Comparison of ENCODE assay signal across 34 cellular contexts in the genomic region with DNA sequence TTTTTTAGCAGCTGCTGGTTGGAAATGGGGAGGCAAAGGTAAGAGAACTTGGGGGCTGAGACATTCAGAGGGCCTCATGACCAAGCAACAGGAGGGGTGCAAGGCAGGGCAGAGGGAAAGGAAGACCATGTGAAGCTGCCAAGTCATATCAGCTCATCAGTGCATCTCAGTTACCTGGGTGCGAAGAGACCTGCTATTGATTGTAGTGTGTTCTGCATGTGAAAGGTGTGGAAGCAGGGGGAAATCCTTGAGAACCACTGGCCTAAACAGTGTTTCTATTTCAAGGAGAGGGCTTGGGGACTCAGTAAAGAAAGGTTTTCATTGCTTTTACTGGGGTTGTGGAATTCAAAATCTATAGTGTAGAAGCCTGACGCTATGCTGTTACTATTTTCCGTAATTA. TPM values are rescaled to one million over a fixed set of nuclear protein-coding genes. Genes with fewer than 3 reads are reported as not detected.
A peak's percentile ranks its signal among the peaks of the same experiment; 100 is the strongest.
DNase-seq lines count a peak whose midpoint lies in the region; ATAC-seq, FAIRE-seq and TF ChIP-seq lines count a peak whose summit lies in the region.
"Had no signal": no experiment of that assay in that cellular context is flagged by ENCODE, and none has a peak within 500 bp of the region (broad histone marks: within the 10 kb centered on the region; RNA-seq: fewer than 3 reads in every experiment).

No MANE protein-coding gene starts in this region.

- no peaks in the 10 kb centered on the region for H3K79me1 ChIP-seq in H1 (ENCODE audit: low read depth, low read length)

- H3K4me1 Mint-ChIP-seq in GM23338 (peaks cover 13% of the 10 kb centered on the region; the same call in 2 of the 3 replicates), WTC11 (peaks cover 25% of the 10 kb centered on the region)
- H3K4me1 Mint-ChIP-seq: B cell; CD14-positive monocyte; CD4-positive, alpha-beta memory T cell; CD4-positive, CD25-positive, alpha-beta regulatory T cell; CD8-positive, alpha-beta memory T cell had no signal

- H3K27me3 ChIP-seq in GM23338 (ENCODE audit: insufficient read depth) (no peaks in the 10 kb centered on the region), H1 (replicated peaks in 1 of 4; ENCODE audit: control insufficient read depth in 3 of 4, extremely low read depth in 1 of 4, insufficient read depth in 3 of 4, low read length in 3 of 4) (no peaks in the 10 kb centered on the region), thyroid gland (no peaks in the 10 kb centered on the region)
- H3K27me3 ChIP-seq: BE2C had no signal

- TF ChIP-seq EP300 in H1 (IDR thresholded peaks at IDR 0.05; ENCODE audit: borderline replicate concordance in 1 of 2, low read depth in 2 of 2, low read length in 2 of 2), result no peak

- H3K9me3 ChIP-seq in H1 (ENCODE audit: insufficient read depth in 2 of 2, low read depth in 1 of 2, low read length in 1 of 2) (no peaks in the 10 kb centered on the region), thyroid gland (no peaks in the 10 kb centered on the region)
- H3K9me3 ChIP-seq: A549; BE2C; BLaER1; BLaER1 treated with 17β-estradiol and CSF1 and Interleukin-3, amounts not matched to agents 10 nM and 100 nM; Caco-2 had no signal

- H2BK15ac ChIP-seq in H1 (ENCODE audit: low read length), result no peak overlapping the region

- H3K56ac ChIP-seq in H1 (replicated peaks; ENCODE audit: insufficient read length, low read depth, low read length), result no peak overlapping the region

- H3K27ac ChIP-seq in GM23338 (ENCODE audit: low read depth) (no peak overlapping the region), H1 (ENCODE audit: low read depth, low read length) (no peak overlapping the region), thyroid gland (no peak overlapping the region)
- H3K27ac ChIP-seq: 22Rv1; A549; BLaER1; BLaER1 treated with 17β-estradiol and CSF1 and Interleukin-3, amounts not matched to agents 10 nM and 100 nM; C4-2B had no signal

- ATAC-seq in GM23338 (peak; percentile 51; the same call in 2 of the 3 replicates), WTC11 (peak; percentile 51)
- ATAC-seq: A549; CD8-positive, alpha-beta T cell had no signal

- H2BK120ac ChIP-seq in H1 (replicated peaks; ENCODE audit: low read depth, low read length), result no peak overlapping the region

- H4K8ac ChIP-seq in H1 (ENCODE audit: extremely low read depth, insufficient read depth, low read length), result no peak overlapping the region

- H3K79me2 ChIP-seq in GM23338 (replicated peaks; ENCODE audit: insufficient read depth) (no peaks in the 10 kb centered on the region), H1 (ENCODE audit: control insufficient read depth in 1 of 2, insufficient read depth in 2 of 2, low read length in 2 of 2) (no peaks in the 10 kb centered on the region)

- TF ChIP-seq CTCF in GM23338 (conservative IDR thresholded peaks at IDR 0.05; ENCODE audit: low read depth in 2 of 2) (no peak), WTC11 (IDR thresholded peaks at IDR 0.05) (no peak), H1 (IDR thresholded peaks at IDR 0.05; ENCODE audit: control extremely low read depth in 1 of 3, insufficient read depth in 1 of 3, low read depth in 1 of 3, low read length in 3 of 3) (no peak), thyroid gland (IDR thresholded peaks at IDR 0.05) (no peak)

- H3K9me2 ChIP-seq in GM23338 (ENCODE audit: insufficient read depth), result no peaks in the 10 kb centered on the region

- no peaks in the 10 kb centered on the region for H3K36me3 ChIP-seq in GM23338 (ENCODE audit: insufficient read depth)
- H3K36me3 ChIP-seq in H1 (ENCODE audit: control insufficient read depth in 2 of 4, insufficient read depth in 4 of 4, low read length in 3 of 4), result no peaks in the 10 kb centered on the region
- no peaks in the 10 kb centered on the region for H3K36me3 ChIP-seq in thyroid gland
- H3K36me3 ChIP-seq: BE2C; BLaER1; BLaER1 treated with 17β-estradiol and CSF1 and Interleukin-3, amounts not matched to agents 10 nM and 100 nM had no signal

- H3K4me2 ChIP-seq in GM23338, result no peak overlapping the region
- H3K4me2 ChIP-seq in H1 (ENCODE audit: insufficient read depth in 1 of 2, low read depth in 2 of 2, low read length in 2 of 2), result no peak overlapping the region
- H3K4me2 ChIP-seq: A549; BLaER1; BLaER1 treated with 17β-estradiol and CSF1 and Interleukin-3, amounts not matched to agents 10 nM and 100 nM had no signal

- no peak overlapping the region for H2BK5ac ChIP-seq in H1 (ENCODE audit: low read depth, low read length)

- DNase-seq in GM23338 (ENCODE audit: low spot score) (no peak), WTC11 (ENCODE audit: low spot score) (no peak), H1 (ENCODE audit: low read depth in 1 of 2, low spot score in 2 of 2) (no peak), GM12892 (ENCODE audit: insufficient read length) (no peak), COR-L47 (lab: John Stamatoyannopoulos, UW) (no peak), thyroid gland (no peak)
- DNase-seq: 8988T; ACHN; AML-193; BE2C; C1 segment of cervical spinal cord; Caco-2; Calu3; CD4-positive, alpha-beta memory T cell; CD4-positive, alpha-beta T cell; CD4-positive, CD25-positive, alpha-beta regulatory T cell; CD8-positive, alpha-beta memory T cell; CD8-positive, alpha-beta T cell; DMS 273 treated with DMSO at 0.1 percent for 48 hours; DMS153; DMS53; DMS79; DND-41; EL had no signal

- H3K14ac ChIP-seq in H1 (ENCODE audit: insufficient read length), result no peak overlapping the region

- H3K4me3 Mint-ChIP-seq in GM23338, result no peak overlapping the region
- H3K4me3 Mint-ChIP-seq in WTC11, result no peak overlapping the region
- H3K4me3 Mint-ChIP-seq: B cell; CD14-positive monocyte; CD4-positive, alpha-beta memory T cell; CD4-positive, alpha-beta T cell; CD4-positive, CD25-positive, alpha-beta regulatory T cell; CD8-positive, alpha-beta memory T cell; CD8-positive, alpha-beta T cell had no signal

- H3K4me3 ChIP-seq in GM23338, result no peak overlapping the region
- no peak overlapping the region for H3K4me3 ChIP-seq in H1 (ENCODE audit: extremely low read depth in 1 of 4, insufficient read depth in 2 of 4, low read depth in 3 of 4, low read length in 4 of 4)
- H3K4me3 ChIP-seq in thyroid gland (replicated peaks in 1 of 3), result no peak overlapping the region
- H3K4me3 ChIP-seq: A549; BLaER1; BLaER1 treated with 17β-estradiol and CSF1 and Interleukin-3, amounts not matched to agents 10 nM and 100 nM had no signal

- POLR2A ChIA-PET in WTC11 (lab: Charles Lee) (no interaction called here), H1 (lab: Charles Lee; ENCODE audit: partially characterized antibody) (no interaction called here)

- H3K4me1 ChIP-seq in GM23338 (ENCODE audit: insufficient read depth), result peaks cover 6% of the 10 kb centered on the region; the same call in 1 of the 2 replicates
- 0 out of 7 replicates have a peak, but pooled peaks cover 0 to 4% (median 0%) of the 10 kb centered on the region in 4 experiments for H3K4me1 ChIP-seq in H1 (replicated peaks in 1 of 4; ENCODE audit: control insufficient read depth in 3 of 4, insufficient read depth in 4 of 4, low read length in 3 of 4)
- H3K4me1 ChIP-seq in thyroid gland, result no peaks in the 10 kb centered on the region
- H3K4me1 ChIP-seq: A549; BE2C; BLaER1; BLaER1 treated with 17β-estradiol and CSF1 and Interleukin-3, amounts not matched to agents 10 nM and 100 nM; Caco-2 had no signal

- no peak overlapping the region for H2BK12ac ChIP-seq in H1 (ENCODE audit: low read depth, low read length)

- no peak overlapping the region for H3K23ac ChIP-seq in H1 (ENCODE audit: insufficient read length)

- H4K20me1 ChIP-seq in GM23338 (replicated peaks; ENCODE audit: insufficient read depth) (no peaks in the 10 kb centered on the region), H1 (replicated peaks in 1 of 2; ENCODE audit: control insufficient read depth in 1 of 2, insufficient read depth in 2 of 2, low read length in 2 of 2) (no peaks in the 10 kb centered on the region)
- H4K20me1 ChIP-seq: BLaER1; BLaER1 treated with 17β-estradiol and CSF1 and Interleukin-3, amounts not matched to agents 10 nM and 100 nM had no signal

- no peak for FAIRE-seq in H1 (lab: Jason Lieb, UNC)
- FAIRE-seq in GM12892 (lab: Jason Lieb, UNC), result no peak
- FAIRE-seq: A204.1, A549, D721Med had no signal

- CTCF ChIA-PET in WTC11 (lab: Charles Lee), result no interaction called here
- CTCF ChIA-PET in H1 (lab: Charles Lee; ENCODE audit: partially characterized antibody), result interaction anchor here (1.6 kb wide), 1 partner anchor 461 kb away, joined by 3 read pairs; no protein-coding TSS in a partner anchor

- 0 out of 2 replicates have a peak overlapping the region, but pooled peaks have one; percentile 47 for H2AFZ ChIP-seq in GM23338
- no peak overlapping the region; the same call in 1 of the 2 replicates for H2AFZ ChIP-seq in H1 (ENCODE audit: low read length)

- H3K18ac ChIP-seq in H1 (ENCODE audit: extremely low read depth, low read length), result no peak overlapping the region

- H4K5ac ChIP-seq in H1 (ENCODE audit: insufficient read length, low read depth, low read length), result no peak overlapping the region

- H3K9me3 Mint-ChIP-seq in GM23338 (peaks cover 6% of the 10 kb centered on the region; the same call in 2 of the 3 replicates), WTC11 (peaks cover 8% of the 10 kb centered on the region)
- H3K9me3 Mint-ChIP-seq: CD4-positive, alpha-beta T cell; CD8-positive, alpha-beta T cell had no signal

- H3K23me2 ChIP-seq in H1 (ENCODE audit: low read depth, low read length), result no peaks in the 10 kb centered on the region

- H3K27me3 Mint-ChIP-seq in GM23338 (ENCODE audit: insufficient read depth, low read depth, poor library complexity), result no peaks in the 10 kb centered on the region
- no peaks in the 10 kb centered on the region for H3K27me3 Mint-ChIP-seq in WTC11 (ENCODE audit: low read depth)
- H3K27me3 Mint-ChIP-seq: B cell; CD4-positive, alpha-beta memory T cell; CD4-positive, alpha-beta T cell; CD4-positive, CD25-positive, alpha-beta regulatory T cell had no signal

- H3F3A ChIP-seq in GM23338 (replicated peaks; ENCODE audit: low read depth), result no peaks in the 10 kb centered on the region

- intact Hi-C loops in thyroid gland (cut with DNase I), result no loop called here

- H3K4ac ChIP-seq in H1 (replicated peaks; ENCODE audit: insufficient read length, low read depth, low read length), result no peak overlapping the region

- no peak overlapping the region for H3K27ac Mint-ChIP-seq in GM23338
- no peak overlapping the region for H3K27ac Mint-ChIP-seq in WTC11
- H3K27ac Mint-ChIP-seq: B cell; CD4-positive, alpha-beta T cell; CD8-positive, alpha-beta memory T cell; CD8-positive, alpha-beta T cell had no signal

- no peak overlapping the region for H2BK20ac ChIP-seq in H1 (ENCODE audit: low read length)

- H2AK5ac ChIP-seq in H1 (ENCODE audit: low read depth, low read length), result no peak overlapping the region

- H4K91ac ChIP-seq in H1 (replicated peaks; ENCODE audit: insufficient read length, low read length), result no peak overlapping the region

- no peak overlapping the region for H3K9ac ChIP-seq in H1 (replicated peaks in 1 of 4; ENCODE audit: extremely low read depth in 1 of 4, low read depth in 3 of 4, low read length in 3 of 4)
- H3K9ac ChIP-seq: BLaER1; BLaER1 treated with 17β-estradiol and CSF1 and Interleukin-3, amounts not matched to agents 10 nM and 100 nM had no signal

- 73% methylated on average over 3 of the region's 3 CpGs; no CpG with 5 or more reads in 1 of the 2 experiments for WGBS in H1 (ENCODE audit: extremely low coverage in 1 of 2, insufficient coverage in 1 of 2, insufficient read length in 1 of 2, insufficient replicate concordance in 2 of 2, low coverage in 1 of 2, low lambda C conversion rate in 2 of 2, missing lambda C conversion rate in 1 of 2), 2 experiments
- WGBS in thyroid gland, 2 donors, result 94 to 98% methylated on average over 3 of the region's 3 CpGs

- H3K36me3 Mint-ChIP-seq in GM23338 (ENCODE audit: low read depth), result peaks cover 4% of the 10 kb centered on the region; the same call in 2 of the 3 replicates
- peaks cover 5% of the 10 kb centered on the region for H3K36me3 Mint-ChIP-seq in WTC11
- H3K36me3 Mint-ChIP-seq: CD14-positive monocyte; CD4-positive, alpha-beta memory T cell; CD4-positive, CD25-positive, alpha-beta regulatory T cell; CD8-positive, alpha-beta memory T cell; CD8-positive, alpha-beta T cell had no signal

- TF ChIP-seq POLR2A in H1 (IDR thresholded peaks at IDR 0.05; ENCODE audit: control extremely low read depth in 1 of 2, low read depth in 2 of 2, low read length in 2 of 2), result no peak
- TF ChIP-seq POLR2A in GM12892 (IDR thresholded peaks at IDR 0.05; ENCODE audit: low read depth, low read length), result no peak
- TF ChIP-seq POLR2A in thyroid gland (IDR thresholded peaks at IDR 0.05), result no peak

- no peak for TF ChIP-seq RAD21 in H1 (IDR thresholded peaks at IDR 0.05 in 1 of 2, conservative IDR thresholded peaks at IDR 0.05 in 1 of 2; ENCODE audit: low read depth in 2 of 2, low read length in 2 of 2)

RNA-seq across cellular contexts. Expression of a gene that starts 47.1 kb away (rescaled TPM):
- 14.9 and 19.6 TPM in 2 replicates for total RNA-seq in GM23338 (2014; rRNA removed; shearing (Covaris generic))
- 5.0 and 6.6 TPM in 2 replicates for polyA plus RNA-seq in GM23338 (2016; fragmentation: Nextera tagmentation; extraction: Ambion mirVana)
- 11.3 to 15.1 TPM (median 12.9 TPM) in 3 replicates for total RNA-seq in WTC11 (2021)
- total RNA-seq in H1 (2021; fragmentation: NEBNext Ultra II Directional; extraction: Animal tissue kit (Norgen Biotek cat#: 25700)), result 10.1 and 10.5 TPM in 2 replicates
- 7.5 and 7.8 TPM in 2 replicates for polyA plus RNA-seq in H1 (2011; rRNA removed)
- polyA plus RNA-seq in H1 (2011; cell fraction: cytosol; rRNA removed), result 8.1 TPM
- 14.6 TPM for polyA plus RNA-seq in H1 (2011; cell fraction: nucleus; rRNA removed)
- polyA plus RNA-seq in H1 (2012, experiment 1 of 2), result 8.7 to 11.4 TPM (median 10.3 TPM) in 4 replicates
- 7.8 TPM for polyA plus RNA-seq in H1 (2012, experiment 2 of 2)
- polyA plus RNA-seq in H1 (2013, experiment 1 of 2), result 8.4 TPM
- 9.1 TPM for polyA plus RNA-seq in H1 (2013, experiment 2 of 2)
- polyA minus RNA-seq in H1 (2011; rRNA and poly(A)+ RNA removed), result 16.1 and 18.6 TPM in 2 replicates
- polyA minus RNA-seq in H1 (2011; cell fraction: cytosol; rRNA and poly(A)+ RNA removed), result 6.8 TPM
- polyA minus RNA-seq in H1 (2011; cell fraction: nucleus; rRNA and poly(A)+ RNA removed), result 45.3 TPM
- polyA plus RNA-seq in GM12892 (2012; ENCODE audit: missing spikeins), result not detected
- total RNA-seq in thyroid gland, result 10 to 100 TPM in 3 of 4 donors, 1 to 10 TPM in 1; 6.2 to 27.0 (median 14.2) TPM
- total RNA-seq: A172 had no signal
